In genomic region chr16:31376705-31377104, GRCh38 we compare ENCODE assay signal across 17 cellular contexts. TPM values are rescaled to one million over a fixed set of nuclear protein-coding genes. Genes with fewer than 3 reads are reported as not detected.
DNase-seq lines count a peak whose midpoint lies in the region; ATAC-seq and TF ChIP-seq lines count a peak whose summit lies in the region.
"Had no signal": no experiment of that assay in that cellular context is flagged by ENCODE, and none has a peak within 500 bp of the region (broad histone marks: within the 10 kb centered on the region; RNA-seq: fewer than 3 reads in every experiment).

No MANE protein-coding gene starts in this region.

- no peak overlapping the region for H3K4me3 Mint-ChIP-seq in activated T-helper 1 cell treated with anti-CD3 and anti-CD28 coated beads, Interleukin-12 subunit alpha, Interleukin-12 subunit beta, Interleukin-2, Interleukin-4 antibody, amounts not matched to agents 30 ng/mL and 10 ng/mL and 1 ng/mL, durations not matched to agents 14 hours and 24 hours and 36 hours
- H3K4me3 Mint-ChIP-seq in stimulated activated effector memory CD8-positive, alpha-beta T cell treated with anti-CD3 and anti-CD28 coated beads, Interleukin-12 subunit alpha, Interleukin-12 subunit beta, amount 100 ng/mL, for 72 hours, result no peak overlapping the region
- no peak overlapping the region for H3K4me3 Mint-ChIP-seq in chondrocyte (ENCODE audit: unreplicated experiment)
- H3K4me3 Mint-ChIP-seq: CD4-positive, alpha-beta memory T cell had no signal

- no peaks in the 10 kb centered on the region for H3K4me1 ChIP-seq in BE2C

- POLR2A ChIA-PET in GM10248 (lab: Yijun Ruan, JAX), result no interaction called here

- no peak overlapping the region for H3K4me3 ChIP-seq in BE2C (ENCODE audit: low read depth, low read length)

- no peaks in the 10 kb centered on the region for H3K4me1 Mint-ChIP-seq in activated T-helper 1 cell treated with anti-CD3 and anti-CD28 coated beads, Interleukin-12 subunit alpha, Interleukin-12 subunit beta, Interleukin-2, Interleukin-4 antibody, amounts not matched to agents 30 ng/mL and 10 ng/mL and 1 ng/mL, durations not matched to agents 14 hours and 24 hours and 36 hours (ENCODE audit: low read depth)
- H3K4me1 Mint-ChIP-seq in stimulated activated effector memory CD8-positive, alpha-beta T cell treated with anti-CD3 and anti-CD28 coated beads, Interleukin-12 subunit alpha, Interleukin-12 subunit beta, amount 100 ng/mL, for 72 hours, result peaks cover 17% of the 10 kb centered on the region
- H3K4me1 Mint-ChIP-seq in chondrocyte (ENCODE audit: low read depth), result no peaks in the 10 kb centered on the region
- H3K4me1 Mint-ChIP-seq: CD4-positive, alpha-beta memory T cell had no signal

- ATAC-seq in left colon (peak; percentile 58), HG02763 (IDR thresholded peaks at IDR 0.05; ENCODE audit: unreplicated experiment) (no peak)
- no peak for ATAC-seq in stimulated activated effector memory CD8-positive, alpha-beta T cell treated with anti-CD3 and anti-CD28 coated beads, Interleukin-12 subunit alpha, Interleukin-12 subunit beta, amount 100 ng/mL, for 72 hours
- ATAC-seq: HCT116 had no signal

- peak overlapping the region; percentile 9 for H3K27ac Mint-ChIP-seq in activated T-helper 1 cell treated with anti-CD3 and anti-CD28 coated beads, Interleukin-12 subunit alpha, Interleukin-12 subunit beta, Interleukin-2, Interleukin-4 antibody, amounts not matched to agents 30 ng/mL and 10 ng/mL and 1 ng/mL, durations not matched to agents 14 hours and 24 hours and 36 hours
- peak overlapping the region; percentile 32 for H3K27ac Mint-ChIP-seq in stimulated activated effector memory CD8-positive, alpha-beta T cell treated with anti-CD3 and anti-CD28 coated beads, Interleukin-12 subunit alpha, Interleukin-12 subunit beta, amount 100 ng/mL, for 72 hours
- no peak overlapping the region for H3K27ac Mint-ChIP-seq in chondrocyte (ENCODE audit: unreplicated experiment)

- peak; percentile 23 for DNase-seq in GM10248 (ENCODE audit: extremely low spot score)
- no peak for DNase-seq in activated T-helper 1 cell treated with anti-CD3 and anti-CD28 coated beads, Interleukin-12 subunit alpha, Interleukin-12 subunit beta, Interleukin-2, Interleukin-4 antibody, amounts not matched to agents 30 ng/mL and 10 ng/mL and 1 ng/mL, durations not matched to agents 14 hours and 24 hours and 36 hours (ENCODE audit: low spot score)
- no peak for DNase-seq in left colon
- DNase-seq in stimulated activated effector memory CD8-positive, alpha-beta T cell treated with anti-CD3 and anti-CD28 coated beads, Interleukin-12 subunit alpha, Interleukin-12 subunit beta, amount 100 ng/mL, for 72 hours (ENCODE audit: low spot score in 2 of 2), result no peak
- DNase-seq in hepatic stellate cell (ENCODE audit: low spot score), result no peak
- no peak for DNase-seq in BE2C
- DNase-seq in chondrocyte (ENCODE audit: low spot score), result no peak
- DNase-seq: ACHN; C1 segment of cervical spinal cord; CD4-positive, alpha-beta memory T cell; COR-L47; DND-41; GDM1 had no signal

- intact Hi-C loops in activated T-helper 1 cell treated with anti-CD3 and anti-CD28 coated beads, Interleukin-12 subunit alpha, Interleukin-12 subunit beta, Interleukin-2, Interleukin-4 antibody, amounts not matched to agents 30 ng/mL and 10 ng/mL and 1 ng/mL, durations not matched to agents 14 hours and 24 hours and 36 hours (cut with micrococcal nuclease), result no loop called here
- intact Hi-C loops in left colon (cut with DNase I, micrococcal nuclease), result no loop called here

- CTCF ChIA-PET in GM10248 (lab: Yijun Ruan, JAX), result interaction anchor here (1.2 to 1.6 kb wide), 2 partner anchors 11 to 16 kb away, joined by 4 to 6 read pairs; no protein-coding TSS in a partner anchor

- H3K27me3 ChIP-seq in BE2C, result peaks cover 8% of the 10 kb centered on the region

- peaks cover 2% of the 10 kb centered on the region for H3K27me3 Mint-ChIP-seq in activated T-helper 1 cell treated with anti-CD3 and anti-CD28 coated beads, Interleukin-12 subunit alpha, Interleukin-12 subunit beta, Interleukin-2, Interleukin-4 antibody, amounts not matched to agents 30 ng/mL and 10 ng/mL and 1 ng/mL, durations not matched to agents 14 hours and 24 hours and 36 hours (ENCODE audit: insufficient read depth)
- peaks cover 29% of the 10 kb centered on the region for H3K27me3 Mint-ChIP-seq in chondrocyte (ENCODE audit: low read depth)

- no peaks in the 10 kb centered on the region for H3K36me3 ChIP-seq in BE2C

- TF ChIP-seq CTCF in GM10248 (IDR thresholded peaks at IDR 0.05; ENCODE audit: control extremely low read depth, extremely low read depth, low read depth, missing control alignments) (no peak), BE2C (IDR thresholded peaks at IDR 0.05; ENCODE audit: low read depth, low read length) (no peak), chondrocyte (IDR thresholded peaks at IDR 0.05) (no peak)

- H3K36me3 Mint-ChIP-seq in activated T-helper 1 cell treated with anti-CD3 and anti-CD28 coated beads, Interleukin-12 subunit alpha, Interleukin-12 subunit beta, Interleukin-2, Interleukin-4 antibody, amounts not matched to agents 30 ng/mL and 10 ng/mL and 1 ng/mL, durations not matched to agents 14 hours and 24 hours and 36 hours (ENCODE audit: low read depth), result peaks cover 50% of the 10 kb centered on the region
- peaks cover 17% of the 10 kb centered on the region for H3K36me3 Mint-ChIP-seq in stimulated activated effector memory CD8-positive, alpha-beta T cell treated with anti-CD3 and anti-CD28 coated beads, Interleukin-12 subunit alpha, Interleukin-12 subunit beta, amount 100 ng/mL, for 72 hours
- no peaks in the 10 kb centered on the region for H3K36me3 Mint-ChIP-seq in chondrocyte (ENCODE audit: low read depth)
- H3K36me3 Mint-ChIP-seq: CD4-positive, alpha-beta memory T cell had no signal

- peaks cover 3% of the 10 kb centered on the region for H3K9me3 Mint-ChIP-seq in activated T-helper 1 cell treated with anti-CD3 and anti-CD28 coated beads, Interleukin-12 subunit alpha, Interleukin-12 subunit beta, Interleukin-2, Interleukin-4 antibody, amounts not matched to agents 30 ng/mL and 10 ng/mL and 1 ng/mL, durations not matched to agents 14 hours and 24 hours and 36 hours
- H3K9me3 Mint-ChIP-seq in stimulated activated effector memory CD8-positive, alpha-beta T cell treated with anti-CD3 and anti-CD28 coated beads, Interleukin-12 subunit alpha, Interleukin-12 subunit beta, amount 100 ng/mL, for 72 hours, result no peaks in the 10 kb centered on the region
- peaks cover 5% of the 10 kb centered on the region for H3K9me3 Mint-ChIP-seq in chondrocyte (ENCODE audit: low read depth)

- H3K9me3 ChIP-seq in BE2C, result no peaks in the 10 kb centered on the region

RNA-seq across cellular contexts. Expression of gene ITGAD, which starts 16.4 kb away (rescaled TPM):
- total RNA-seq in activated T-helper 1 cell treated with anti-CD3 and anti-CD28 coated beads, Interleukin-12 subunit alpha, Interleukin-12 subunit beta, Interleukin-2, Interleukin-4 antibody, amounts not matched to agents 30 ng/mL and 10 ng/mL and 1 ng/mL, durations not matched to agents 14 hours and 24 hours and 36 hours, result not detected in 2 replicates
- under 1 TPM in 1 of 2 donors, not detected in 1; 0.11 TPM for total RNA-seq in left colon
- polyA plus RNA-seq in BE2C (2012; ENCODE audit: insufficient read depth, insufficient read length, low read depth), result not detected
- not detected in 3 replicates for total RNA-seq in chondrocyte
- total RNA-seq: A172; CD4-positive, alpha-beta memory T cell; HT1080 had no signal

RNA-seq across cellular contexts. Expression of gene ITGAX, which starts 21.7 kb away (rescaled TPM):
- 63.8 and 65.0 TPM in 2 replicates for total RNA-seq in activated T-helper 1 cell treated with anti-CD3 and anti-CD28 coated beads, Interleukin-12 subunit alpha, Interleukin-12 subunit beta, Interleukin-2, Interleukin-4 antibody, amounts not matched to agents 30 ng/mL and 10 ng/mL and 1 ng/mL, durations not matched to agents 14 hours and 24 hours and 36 hours
- total RNA-seq in left colon, result 1 to 10 TPM; 1.6 to 3.8 TPM
- polyA plus RNA-seq in BE2C (2012; ENCODE audit: insufficient read depth, insufficient read length, low read depth), result not detected
- total RNA-seq in chondrocyte, result not detected in 3 replicates

RNA-seq across cellular contexts. Expression of gene COX6A2, which starts 51.5 kb away (rescaled TPM):
- total RNA-seq in activated T-helper 1 cell treated with anti-CD3 and anti-CD28 coated beads, Interleukin-12 subunit alpha, Interleukin-12 subunit beta, Interleukin-2, Interleukin-4 antibody, amounts not matched to agents 30 ng/mL and 10 ng/mL and 1 ng/mL, durations not matched to agents 14 hours and 24 hours and 36 hours, result not detected in 2 replicates
- not detected for total RNA-seq in left colon
- not detected for polyA plus RNA-seq in BE2C (2012; ENCODE audit: insufficient read depth, insufficient read length, low read depth)
- total RNA-seq in chondrocyte, result not detected in 3 replicates
- total RNA-seq: A172; CD4-positive, alpha-beta memory T cell; HT1080 had no signal
- polyA plus RNA-seq: CD4-positive, alpha-beta memory T cell had no signal

Comparison
In these comparisons a context has a peak if more than half of its experiments do, and no peak if none do; other contexts are left out.
1. RNA of gene ITGAX, which starts 21.7 kb away (total RNA-seq): 63.8 to 65.0 TPM in activated T-helper 1 cell treated with anti-CD3 and anti-CD28 coated beads, Interleukin-12 subunit alpha, Interleukin-12 subunit beta, Interleukin-2, Interleukin-4 antibody, amounts not matched to agents 30 ng/mL and 10 ng/mL and 1 ng/mL, durations not matched to agents 14 hours and 24 hours and 36 hours; 1.6 to 3.8 TPM in left colon and not detected in chondrocyte; every median in the first group is over 10 times any median in the second.